In the genomic region with DNA sequence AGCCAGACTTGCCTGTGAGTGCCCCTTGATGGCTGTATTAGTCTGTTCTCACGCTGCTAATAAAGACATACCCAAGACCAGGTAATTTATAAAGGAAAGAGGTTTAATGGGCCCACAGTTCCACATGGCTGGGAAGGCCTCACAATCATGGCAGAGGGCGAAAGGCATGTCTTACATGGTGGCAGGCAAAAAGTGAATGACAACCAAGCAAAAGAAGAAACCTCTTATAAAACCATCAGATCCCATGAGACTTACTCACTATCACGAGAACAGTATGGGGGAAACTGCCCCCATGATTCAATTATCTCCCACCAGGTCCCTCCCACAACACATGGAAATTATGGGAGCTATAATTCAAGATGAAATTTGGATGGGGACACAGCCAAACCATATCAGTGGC, we compare ENCODE assay signal across 2 cellular contexts. TPM values are rescaled to one million over a fixed set of nuclear protein-coding genes. Genes with fewer than 3 reads are reported as not detected.
"Had no signal": no experiment of that assay in that cellular context is flagged by ENCODE, and none has a peak within 500 bp of the region (broad histone marks: within the 10 kb centered on the region; RNA-seq: fewer than 3 reads in every experiment).

No MANE protein-coding gene starts in this region.

RNA-seq across cellular contexts. Expression of a gene that starts 16.6 kb away (rescaled TPM):
- total RNA-seq: HT-29, HT1080 had no signal
